16 cellular contexts compared by ENCODE assay signal in the genomic region with DNA sequence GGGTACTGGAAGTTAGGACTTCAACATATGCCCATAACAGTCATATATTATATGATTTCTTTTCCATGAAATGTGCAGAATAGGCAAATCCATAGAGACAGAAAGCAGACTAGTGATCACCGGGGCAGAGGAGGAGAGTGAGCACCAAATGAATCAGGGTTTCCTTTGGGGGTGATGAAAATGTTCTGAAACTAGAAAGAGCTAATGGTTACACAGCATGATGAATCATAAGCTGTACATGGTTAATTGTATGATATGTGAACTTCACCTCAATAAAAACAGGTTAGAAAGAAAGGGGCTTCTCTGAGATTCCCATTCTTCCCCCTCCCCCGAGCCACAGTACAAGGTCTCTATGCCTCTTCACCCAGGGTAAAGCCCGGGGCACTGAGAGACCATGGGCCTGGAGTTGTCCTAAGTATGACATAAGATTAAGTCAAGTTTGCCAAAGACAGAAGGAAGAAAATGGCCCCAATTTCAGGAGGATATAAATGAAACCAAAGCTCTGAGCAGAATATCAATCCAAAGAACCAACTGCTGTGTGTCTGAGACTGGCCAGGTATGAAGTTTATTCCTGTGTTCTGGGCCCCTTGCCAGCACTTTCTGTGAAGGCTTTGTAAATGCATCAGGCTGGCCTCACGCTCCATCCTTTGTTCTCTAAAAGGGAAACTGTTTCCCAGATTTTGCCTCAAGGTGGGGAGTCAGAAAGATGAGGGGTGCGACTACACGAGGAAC.
A peak's percentile ranks its signal among the peaks of the same experiment; 100 is the strongest.
DNase-seq lines count a peak whose midpoint lies in the region; TF ChIP-seq lines count a peak whose summit lies in the region.
"Had no signal": no experiment of that assay in that cellular context is flagged by ENCODE, and none has a peak within 500 bp of the region (broad histone marks: within the 10 kb centered on the region; RNA-seq: fewer than 3 reads in every experiment).

No MANE protein-coding gene starts in this region.

- no peaks in the 10 kb centered on the region for H3K9me3 ChIP-seq in testis

- H3K27ac ChIP-seq in testis = no peak overlapping the region
- H3K27ac ChIP-seq: RWPE1 had no signal

- no peak overlapping the region for H3K27ac Mint-ChIP-seq in endothelial cell (ENCODE audit: unreplicated experiment)
- H3K27ac Mint-ChIP-seq: CD4-positive, alpha-beta T cell; H9; naive thymus-derived CD4-positive, alpha-beta T cell had no signal

- peak; percentile 13 for DNase-seq in stimulated activated CD4-positive, alpha-beta T cell treated with anti-CD3 and anti-CD28 coated beads, Interleukin-1b, Interleukin-23, amount 100 ng/mL, for 48 hours
- no peak for DNase-seq in stimulated activated CD4-positive, alpha-beta T cell treated with anti-CD3 and anti-CD28 coated beads, Interleukin-12 subunit alpha, Interleukin-12 subunit beta, amount 100 ng/mL, for 4 hours
- DNase-seq in NCI-H345 treated with DMSO at 0.1 percent for 48 hours (lab: John Stamatoyannopoulos, UW; ENCODE audit: unreplicated experiment) (peak; percentile 68), fibroblast of mammary gland (ENCODE audit: low read depth) (peak; percentile 71), ureter (ENCODE audit: low spot score) (no peak), endothelial cell (ENCODE audit: low spot score) (no peak), testis (no peak)
- DNase-seq: activated CD4-positive, alpha-beta T cell treated with anti-CD3 and anti-CD28 coated beads for 4 hours; activated gamma-delta T cell treated with Interleukin-2 at 50 U/mL for 16 hours; CD4-positive, alpha-beta T cell; H9; naive thymus-derived CD4-positive, alpha-beta T cell; NCI-H2227 treated with DMSO at 0.1 percent for 48 hours; stimulated activated naive CD4-positive, alpha-beta T cell had no signal

- peaks cover 2% of the 10 kb centered on the region for H3K4me1 Mint-ChIP-seq in endothelial cell (ENCODE audit: unreplicated experiment)
- H3K4me1 Mint-ChIP-seq: central memory CD8-positive, alpha-beta T cell; naive thymus-derived CD4-positive, alpha-beta T cell had no signal

- H3K27me3 ChIP-seq in testis = no peaks in the 10 kb centered on the region

- H3K9me3 Mint-ChIP-seq in endothelial cell (ENCODE audit: unreplicated experiment) = no peaks in the 10 kb centered on the region
- H3K9me3 Mint-ChIP-seq: CD4-positive, alpha-beta T cell; central memory CD8-positive, alpha-beta T cell; H9 had no signal

- H3K4me1 ChIP-seq in testis = no peaks in the 10 kb centered on the region

- H3K36me3 ChIP-seq in testis (ENCODE audit: low read depth, missing control alignments) = no peaks in the 10 kb centered on the region

- H3K36me3 Mint-ChIP-seq in endothelial cell (ENCODE audit: low read depth, unreplicated experiment) = no peaks in the 10 kb centered on the region
- H3K36me3 Mint-ChIP-seq: naive thymus-derived CD4-positive, alpha-beta T cell had no signal

- TF ChIP-seq POLR2A in testis (IDR thresholded peaks at IDR 0.05) = no peak

- intact Hi-C loops in testis (cut with DNase I; ENCODE audit: low total_unique reads) = no loop called here

- no peak overlapping the region for H3K4me3 ChIP-seq in fibroblast of mammary gland (ENCODE audit: control insufficient read depth, low read depth, low read length)
- no peak overlapping the region for H3K4me3 ChIP-seq in testis

- TF ChIP-seq CTCF in fibroblast of mammary gland (conservative IDR thresholded peaks at IDR 0.05; ENCODE audit: control insufficient read depth, insufficient read depth, low read depth, low read length) (no peak), endothelial cell (IDR thresholded peaks at IDR 0.05; ENCODE audit: unreplicated experiment) (no peak), testis (IDR thresholded peaks at IDR 0.05) (no peak)

- H3K4me3 Mint-ChIP-seq in endothelial cell (ENCODE audit: unreplicated experiment) = no peak overlapping the region
- H3K4me3 Mint-ChIP-seq: CD4-positive, alpha-beta T cell; central memory CD8-positive, alpha-beta T cell; H9; naive thymus-derived CD4-positive, alpha-beta T cell had no signal

- 89 to 90% methylated on average over 6 of the region's 6 CpGs for WGBS in testis, 2 donors

- H3K27me3 Mint-ChIP-seq in endothelial cell (ENCODE audit: unreplicated experiment) = no peaks in the 10 kb centered on the region

Comparison
In these comparisons a context has a peak if more than half of its experiments do, and no peak if none do; other contexts are left out.
1. DNase-seq: peak in stimulated activated CD4-positive, alpha-beta T cell treated with anti-CD3 and anti-CD28 coated beads, Interleukin-1b, Interleukin-23, amount 100 ng/mL, for 48 hours (single experiment), NCI-H345 treated with DMSO at 0.1 percent for 48 hours (single experiment) and fibroblast of mammary gland (single experiment); none in stimulated activated CD4-positive, alpha-beta T cell treated with anti-CD3 and anti-CD28 coated beads, Interleukin-12 subunit alpha, Interleukin-12 subunit beta, amount 100 ng/mL, for 4 hours (single experiment), ureter (single experiment), endothelial cell (single experiment) and testis (single experiment).